In the genomic region with DNA sequence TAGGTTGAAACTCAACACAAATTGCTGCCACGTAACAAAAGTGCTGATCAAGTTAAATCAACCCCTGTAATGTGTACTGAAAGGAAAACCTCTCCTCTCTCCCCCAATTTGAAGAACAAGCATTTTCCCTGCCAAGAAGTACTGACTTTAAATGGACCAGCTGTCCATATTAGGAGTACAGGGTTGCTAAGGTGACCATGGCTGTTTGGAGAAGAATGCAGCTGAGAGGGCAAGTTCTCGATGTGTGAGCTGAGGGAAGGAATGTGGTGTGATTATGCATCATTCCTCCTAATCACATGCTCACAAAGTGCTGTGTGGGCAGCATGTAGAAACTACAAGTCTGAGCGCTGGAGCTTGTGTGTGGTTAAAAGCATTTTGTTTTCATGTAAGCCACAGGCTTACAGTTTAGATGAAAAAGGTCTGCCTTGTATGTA, we compare ENCODE assay signal across 8 cellular contexts. TPM values are rescaled to one million over a fixed set of nuclear protein-coding genes. Genes with fewer than 3 reads are reported as not detected.
A peak's percentile ranks its signal among the peaks of the same experiment; 100 is the strongest.
DNase-seq lines count a peak whose midpoint lies in the region; ATAC-seq lines count a peak whose summit lies in the region.

No MANE protein-coding gene starts in this region.

- no peaks in the 10 kb centered on the region for H3K27me3 Mint-ChIP-seq in activated naive CD4-positive, alpha-beta T cell treated with anti-CD3 and anti-CD28 coated beads for 36 hours (ENCODE audit: low read depth)
- H3K27me3 Mint-ChIP-seq in activated naive CD4-positive, alpha-beta T cell treated with anti-CD3 and anti-CD28 coated beads, Interleukin-2, amount 10 ng/mL, durations not matched to agents 7 days and 5 days = no peaks in the 10 kb centered on the region
- H3K27me3 Mint-ChIP-seq in central memory CD8-positive, alpha-beta T cell = no peaks in the 10 kb centered on the region

- CTCF ChIA-PET in activated naive CD4-positive, alpha-beta T cell treated with anti-CD3 and anti-CD28 coated beads for 36 hours (lab: Charles Lee) = interaction anchor here (0.9 to 1.0 kb wide), 2 partner anchors 21 to 50 kb away, joined by 3 to 4 read pairs; no protein-coding TSS in a partner anchor
- CTCF ChIA-PET in activated naive CD4-positive, alpha-beta T cell treated with anti-CD3 and anti-CD28 coated beads, Interleukin-2, amount 10 ng/mL, durations not matched to agents 7 days and 5 days (lab: Charles Lee) = interaction anchor here (0.9 to 1.3 kb wide), 3 partner anchors 32 to 177 kb away, joined by 3 to 4 read pairs (median 3); no protein-coding TSS in a partner anchor

- H3K4me1 Mint-ChIP-seq in activated naive CD4-positive, alpha-beta T cell treated with anti-CD3 and anti-CD28 coated beads for 36 hours (ENCODE audit: low read depth) = peaks cover 17% of the 10 kb centered on the region
- peaks cover 7% of the 10 kb centered on the region for H3K4me1 Mint-ChIP-seq in activated naive CD4-positive, alpha-beta T cell treated with anti-CD3 and anti-CD28 coated beads, Interleukin-2, amount 10 ng/mL, durations not matched to agents 7 days and 5 days
- peaks cover 33% of the 10 kb centered on the region for H3K4me1 Mint-ChIP-seq in central memory CD8-positive, alpha-beta T cell

- intact Hi-C loops in activated naive CD4-positive, alpha-beta T cell treated with anti-CD3 and anti-CD28 coated beads for 36 hours (cut with micrococcal nuclease) = no loop called here

- no peaks in the 10 kb centered on the region for H3K9me3 Mint-ChIP-seq in activated naive CD4-positive, alpha-beta T cell treated with anti-CD3 and anti-CD28 coated beads for 36 hours
- no peaks in the 10 kb centered on the region for H3K9me3 Mint-ChIP-seq in activated naive CD4-positive, alpha-beta T cell treated with anti-CD3 and anti-CD28 coated beads, Interleukin-2, amount 10 ng/mL, durations not matched to agents 7 days and 5 days
- H3K9me3 Mint-ChIP-seq in central memory CD8-positive, alpha-beta T cell = no peaks in the 10 kb centered on the region

- DNase-seq in activated naive CD4-positive, alpha-beta T cell treated with anti-CD3 and anti-CD28 coated beads for 36 hours = peak; percentile 51
- DNase-seq in activated naive CD4-positive, alpha-beta T cell treated with anti-CD3 and anti-CD28 coated beads, Interleukin-2, amount 10 ng/mL, durations not matched to agents 7 days and 5 days = no peak
- DNase-seq in NCI-H69 (lab: John Stamatoyannopoulos, UW) (peak; percentile 54), islet precursor cell (peak; percentile 98), smooth muscle cell of the brain vasculature (ENCODE audit: low read depth, low spot score) (peak; percentile 92), activated gamma-delta T cell (lab: John Stamatoyannopoulos, UW) (no peak)
- DNase-seq in central memory CD8-positive, alpha-beta T cell (ENCODE audit: low spot score in 2 of 2) = no peak

- no peak overlapping the region for H3K4me3 Mint-ChIP-seq in activated naive CD4-positive, alpha-beta T cell treated with anti-CD3 and anti-CD28 coated beads for 36 hours
- no peak overlapping the region for H3K4me3 Mint-ChIP-seq in activated naive CD4-positive, alpha-beta T cell treated with anti-CD3 and anti-CD28 coated beads, Interleukin-2, amount 10 ng/mL, durations not matched to agents 7 days and 5 days
- H3K4me3 Mint-ChIP-seq in central memory CD8-positive, alpha-beta T cell = no peak overlapping the region

- peak; percentile 99 for ATAC-seq in HG02885 (IDR thresholded peaks at IDR 0.05; ENCODE audit: poor library complexity, unreplicated experiment)
- ATAC-seq in central memory CD8-positive, alpha-beta T cell (replicated peaks; ENCODE audit: extremely low read depth, poor library complexity, severe bottlenecking) = peak; percentile 28

- no peak overlapping the region for H3K27ac Mint-ChIP-seq in activated naive CD4-positive, alpha-beta T cell treated with anti-CD3 and anti-CD28 coated beads for 36 hours
- no peak overlapping the region for H3K27ac Mint-ChIP-seq in activated naive CD4-positive, alpha-beta T cell treated with anti-CD3 and anti-CD28 coated beads, Interleukin-2, amount 10 ng/mL, durations not matched to agents 7 days and 5 days
- no peak overlapping the region for H3K27ac Mint-ChIP-seq in central memory CD8-positive, alpha-beta T cell (ENCODE audit: low read depth)

- peaks cover 9% of the 10 kb centered on the region for H3K36me3 Mint-ChIP-seq in activated naive CD4-positive, alpha-beta T cell treated with anti-CD3 and anti-CD28 coated beads for 36 hours (ENCODE audit: low read depth)
- H3K36me3 Mint-ChIP-seq in activated naive CD4-positive, alpha-beta T cell treated with anti-CD3 and anti-CD28 coated beads, Interleukin-2, amount 10 ng/mL, durations not matched to agents 7 days and 5 days = peaks cover 13% of the 10 kb centered on the region
- peaks cover 15% of the 10 kb centered on the region for H3K36me3 Mint-ChIP-seq in central memory CD8-positive, alpha-beta T cell (ENCODE audit: insufficient read depth)

RNA-seq across cellular contexts. Expression of a gene that starts 50.9 kb away (rescaled TPM):
- total RNA-seq in activated naive CD4-positive, alpha-beta T cell treated with anti-CD3 and anti-CD28 coated beads for 36 hours = 100 to 1,000 TPM; 268 to 280 TPM

Comparison
In these comparisons a context has a peak if more than half of its experiments do, and no peak if none do; other contexts are left out.
1. DNase-seq: peak in activated naive CD4-positive, alpha-beta T cell treated with anti-CD3 and anti-CD28 coated beads for 36 hours (single experiment), NCI-H69 (single experiment), islet precursor cell (single experiment) and smooth muscle cell of the brain vasculature (single experiment); none in activated naive CD4-positive, alpha-beta T cell treated with anti-CD3 and anti-CD28 coated beads, Interleukin-2, amount 10 ng/mL, durations not matched to agents 7 days and 5 days (single experiment), central memory CD8-positive, alpha-beta T cell (0 of 2) and activated gamma-delta T cell (single experiment).